Comparison of ENCODE assay signal across 18 cellular contexts in the genomic region with DNA sequence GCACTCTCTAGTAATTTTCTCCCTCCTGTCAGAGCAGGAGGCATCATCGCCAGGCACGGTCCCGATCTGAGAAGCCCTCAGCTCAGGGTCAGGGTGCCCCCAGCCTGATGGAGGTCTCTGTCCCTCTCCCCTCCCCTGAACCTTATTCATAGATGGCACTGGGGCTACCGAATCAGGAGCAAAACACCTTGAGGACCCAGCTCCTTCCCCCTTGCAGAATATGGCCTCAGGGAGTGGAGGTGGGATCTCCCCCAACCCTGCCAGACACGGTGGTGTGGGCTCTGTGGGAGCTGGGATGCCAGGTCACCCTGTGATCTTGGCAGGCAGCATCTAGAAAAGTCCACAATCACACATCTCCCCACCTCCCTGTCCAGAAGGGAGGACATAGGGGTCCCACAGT. TPM values are rescaled to one million over a fixed set of nuclear protein-coding genes. Genes with fewer than 3 reads are reported as not detected.
A peak's percentile ranks its signal among the peaks of the same experiment; 100 is the strongest.
DNase-seq lines count a peak whose midpoint lies in the region; ATAC-seq and TF ChIP-seq lines count a peak whose summit lies in the region.
"Had no signal": no experiment of that assay in that cellular context is flagged by ENCODE, and none has a peak within 500 bp of the region (broad histone marks: within the 10 kb centered on the region; RNA-seq: fewer than 3 reads in every experiment).

No MANE protein-coding gene starts in this region.

- ATAC-seq in GM21786 (IDR thresholded peaks at IDR 0.05; ENCODE audit: unreplicated experiment) (no peak), GM21515 (IDR thresholded peaks at IDR 0.05; ENCODE audit: unreplicated experiment) (no peak), GM19035 (IDR thresholded peaks at IDR 0.05; ENCODE audit: unreplicated experiment) (no peak)
- ATAC-seq: GM12878 had no signal

- no peak overlapping the region for H3K27ac Mint-ChIP-seq in activated naive CD4-positive, alpha-beta T cell treated with anti-CD3 and anti-CD28 coated beads, Interleukin-2, amount 10 ng/mL, durations not matched to agents 7 days and 5 days
- H3K27ac Mint-ChIP-seq in activated naive CD4-positive, alpha-beta T cell treated with anti-CD3 and anti-CD28 coated beads for 36 hours = no peak overlapping the region
- H3K27ac Mint-ChIP-seq: CD4-positive, alpha-beta memory T cell had no signal

- TF ChIP-seq CTCF in dorsolateral prefrontal cortex (IDR thresholded peaks at IDR 0.05 in 54 of 56, conservative IDR thresholded peaks at IDR 0.05 in 2 of 56; ENCODE audit: low read depth in 1 of 56, partially characterized antibody in 56 of 56) (no peak), osteoblast (IDR thresholded peaks at IDR 0.05; ENCODE audit: extremely low read depth, low read depth, low read length) (no peak)

- H3K36me3 ChIP-seq in osteoblast (ENCODE audit: insufficient read depth, low read length) = no peaks in the 10 kb centered on the region

- no peak overlapping the region for H3K4me2 ChIP-seq in osteoblast (ENCODE audit: insufficient read depth, low read length)
- H3K4me2 ChIP-seq: PC-9 had no signal

- H3K27ac ChIP-seq in dorsolateral prefrontal cortex (peak overlapping the region in 57 of 59 donors; percentile 3 to 100 (median 96)), osteoblast (ENCODE audit: low read depth, low read length) (no peak overlapping the region)
- H3K27ac ChIP-seq: 22Rv1, PC-9 had no signal

- H2AFZ ChIP-seq in osteoblast (ENCODE audit: low read length) = no peak overlapping the region
- H2AFZ ChIP-seq: PC-9 had no signal

- peaks cover 10% of the 10 kb centered on the region for H3K79me2 ChIP-seq in osteoblast (ENCODE audit: insufficient read depth, low read length)

- H3K4me3 ChIP-seq in dorsolateral prefrontal cortex = peak overlapping the region in 36 of 59 donors; percentile 10 to 95 (median 84)
- H3K4me3 ChIP-seq in osteoblast (ENCODE audit: insufficient read depth, low read length) = no peak overlapping the region
- H3K4me3 ChIP-seq: GM12878, PC-9 had no signal

- H4K20me1 ChIP-seq in osteoblast (ENCODE audit: insufficient read depth, low read length) = peaks cover 8% of the 10 kb centered on the region

- peaks cover 45% of the 10 kb centered on the region for H3K27me3 Mint-ChIP-seq in activated naive CD4-positive, alpha-beta T cell treated with anti-CD3 and anti-CD28 coated beads, Interleukin-2, amount 10 ng/mL, durations not matched to agents 7 days and 5 days
- peaks cover 3% of the 10 kb centered on the region for H3K27me3 Mint-ChIP-seq in activated naive CD4-positive, alpha-beta T cell treated with anti-CD3 and anti-CD28 coated beads for 36 hours (ENCODE audit: low read depth)

- intact Hi-C loops in activated naive CD4-positive, alpha-beta T cell treated with anti-CD3 and anti-CD28 coated beads for 36 hours (cut with micrococcal nuclease) = loop anchor here (2.0 kb wide), 1 partner anchor 34 kb away; no protein-coding TSS in a partner anchor
- intact Hi-C loops in dorsolateral prefrontal cortex (cut with DNase I) = loop anchor here in 1 of 2 donors (10.0 kb wide), 1 partner anchor 50 kb away; no protein-coding TSS in a partner anchor

- DNase-seq in activated naive CD4-positive, alpha-beta T cell treated with anti-CD3 and anti-CD28 coated beads, Interleukin-2, amount 10 ng/mL, durations not matched to agents 7 days and 5 days = no peak
- no peak for DNase-seq in activated naive CD4-positive, alpha-beta T cell treated with anti-CD3 and anti-CD28 coated beads for 36 hours
- DNase-seq in dorsolateral prefrontal cortex (no peak), osteoblast (ENCODE audit: insufficient read length, low spot score, missing footprints) (peak; percentile 91), glomerular visceral epithelial cell (ENCODE audit: extremely low spot score) (no peak)
- DNase-seq: CD4-positive, alpha-beta memory T cell; DMS53; EL; NCI-H1417 treated with DMSO at 0.1 percent for 48 hours; NCI-H2029; NCI-H345; NCI-H526; PC-9 had no signal

- H3K4me1 ChIP-seq in osteoblast (ENCODE audit: insufficient read depth, low read length) = peaks cover 15% of the 10 kb centered on the region

- H3K27me3 ChIP-seq in dorsolateral prefrontal cortex (no peaks in the 10 kb centered on the region), osteoblast (ENCODE audit: insufficient read depth, low read length) (no peaks in the 10 kb centered on the region)

- CTCF ChIA-PET in activated naive CD4-positive, alpha-beta T cell treated with anti-CD3 and anti-CD28 coated beads, Interleukin-2, amount 10 ng/mL, durations not matched to agents 7 days and 5 days (lab: Charles Lee) = no interaction called here
- CTCF ChIA-PET in activated naive CD4-positive, alpha-beta T cell treated with anti-CD3 and anti-CD28 coated beads for 36 hours (lab: Charles Lee) = no interaction called here

- H3K9me3 Mint-ChIP-seq in activated naive CD4-positive, alpha-beta T cell treated with anti-CD3 and anti-CD28 coated beads, Interleukin-2, amount 10 ng/mL, durations not matched to agents 7 days and 5 days = no peaks in the 10 kb centered on the region
- no peaks in the 10 kb centered on the region for H3K9me3 Mint-ChIP-seq in activated naive CD4-positive, alpha-beta T cell treated with anti-CD3 and anti-CD28 coated beads for 36 hours

- H3K9me3 ChIP-seq in osteoblast (ENCODE audit: low read depth, low read length) = no peaks in the 10 kb centered on the region

- no peaks in the 10 kb centered on the region for H3K36me3 Mint-ChIP-seq in activated naive CD4-positive, alpha-beta T cell treated with anti-CD3 and anti-CD28 coated beads, Interleukin-2, amount 10 ng/mL, durations not matched to agents 7 days and 5 days
- H3K36me3 Mint-ChIP-seq in activated naive CD4-positive, alpha-beta T cell treated with anti-CD3 and anti-CD28 coated beads for 36 hours (ENCODE audit: low read depth) = no peaks in the 10 kb centered on the region
- H3K36me3 Mint-ChIP-seq: CD4-positive, alpha-beta memory T cell had no signal

- peak overlapping the region; percentile 18 for H3K4me3 Mint-ChIP-seq in activated naive CD4-positive, alpha-beta T cell treated with anti-CD3 and anti-CD28 coated beads, Interleukin-2, amount 10 ng/mL, durations not matched to agents 7 days and 5 days
- H3K4me3 Mint-ChIP-seq in activated naive CD4-positive, alpha-beta T cell treated with anti-CD3 and anti-CD28 coated beads for 36 hours = no peak overlapping the region

- H3K4me1 Mint-ChIP-seq in activated naive CD4-positive, alpha-beta T cell treated with anti-CD3 and anti-CD28 coated beads, Interleukin-2, amount 10 ng/mL, durations not matched to agents 7 days and 5 days = peaks cover 17% of the 10 kb centered on the region
- peaks cover 10% of the 10 kb centered on the region for H3K4me1 Mint-ChIP-seq in activated naive CD4-positive, alpha-beta T cell treated with anti-CD3 and anti-CD28 coated beads for 36 hours (ENCODE audit: low read depth)

RNA-seq across cellular contexts. Expression of gene CPNE2, which starts 2.5 kb away (rescaled TPM):
- 1 to 10 TPM; 5.1 TPM for total RNA-seq in activated naive CD4-positive, alpha-beta T cell treated with anti-CD3 and anti-CD28 coated beads for 36 hours
- total RNA-seq in dorsolateral prefrontal cortex = 100 to 1,000 TPM in 2 of 120 experiments, 10 to 100 TPM in 118; 18.1 to 151 (median 44.9) TPM
- 11.6 and 15.3 TPM in 2 replicates for total RNA-seq in osteoblast
